In the genomic region with DNA sequence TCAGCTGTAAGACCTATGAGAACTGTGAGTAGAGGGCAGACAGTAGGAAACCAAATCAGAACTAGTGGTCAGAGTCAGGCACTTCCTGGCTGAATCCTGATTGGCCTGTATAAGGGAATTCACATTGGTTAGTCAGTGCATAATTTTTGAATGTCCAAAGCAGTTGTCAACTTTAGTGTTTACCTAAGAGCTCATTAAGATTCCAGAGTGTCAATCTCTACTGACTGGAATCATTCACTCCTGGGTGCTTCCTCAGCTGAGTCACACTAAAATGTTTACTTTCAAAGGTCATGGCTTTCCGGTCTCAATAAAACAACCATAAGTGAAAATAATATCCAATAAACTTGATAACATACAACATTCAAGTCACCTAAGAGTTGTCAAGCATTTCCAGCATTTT, we compare ENCODE assay signal across 1 cellular context.
TF ChIP-seq lines count a peak whose summit lies in the region.

No MANE protein-coding gene starts in this region.

TF ChIP-seq in HepG2, 621 proteins besides CTCF, POLR2A, EP300 and RAD21 (continued from another document):
- TF ChIP-seq, protein P1, sequence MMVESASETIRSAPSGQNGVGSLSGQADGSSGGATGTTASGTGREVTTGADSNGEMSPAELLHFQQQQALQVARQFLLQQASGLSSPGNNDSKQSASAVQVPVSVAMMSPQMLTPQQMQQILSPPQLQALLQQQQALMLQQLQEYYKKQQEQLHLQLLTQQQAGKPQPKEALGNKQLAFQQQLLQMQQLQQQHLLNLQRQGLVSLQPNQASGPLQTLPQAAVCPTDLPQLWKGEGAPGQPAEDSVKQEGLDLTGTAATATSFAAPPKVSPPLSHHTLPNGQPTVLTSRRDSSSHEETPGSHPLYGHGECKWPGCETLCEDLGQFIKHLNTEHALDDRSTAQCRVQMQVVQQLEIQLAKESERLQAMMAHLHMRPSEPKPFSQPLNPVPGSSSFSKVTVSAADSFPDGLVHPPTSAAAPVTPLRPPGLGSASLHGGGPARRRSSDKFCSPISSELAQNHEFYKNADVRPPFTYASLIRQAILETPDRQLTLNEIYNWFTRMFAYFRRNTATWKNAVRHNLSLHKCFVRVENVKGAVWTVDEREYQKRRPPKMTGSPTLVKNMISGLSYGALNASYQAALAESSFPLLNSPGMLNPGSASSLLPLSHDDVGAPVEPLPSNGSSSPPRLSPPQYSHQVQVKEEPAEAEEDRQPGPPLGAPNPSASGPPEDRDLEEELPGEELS (CRISPR knock-in tag; IDR thresholded peaks at IDR 0.05), result 0 out of 2 replicates have a peak, but pooled peaks have one; percentile 21
- TF ChIP-seq ZNF460 (CRISPR knock-in tag; IDR thresholded peaks at IDR 0.05; ENCODE audit: borderline replicate concordance), result no peak
TF ChIP-seq in HepG2: peak in this region for 4.
